Comparison of ENCODE assay signal across 8 cellular contexts in the genomic region with DNA sequence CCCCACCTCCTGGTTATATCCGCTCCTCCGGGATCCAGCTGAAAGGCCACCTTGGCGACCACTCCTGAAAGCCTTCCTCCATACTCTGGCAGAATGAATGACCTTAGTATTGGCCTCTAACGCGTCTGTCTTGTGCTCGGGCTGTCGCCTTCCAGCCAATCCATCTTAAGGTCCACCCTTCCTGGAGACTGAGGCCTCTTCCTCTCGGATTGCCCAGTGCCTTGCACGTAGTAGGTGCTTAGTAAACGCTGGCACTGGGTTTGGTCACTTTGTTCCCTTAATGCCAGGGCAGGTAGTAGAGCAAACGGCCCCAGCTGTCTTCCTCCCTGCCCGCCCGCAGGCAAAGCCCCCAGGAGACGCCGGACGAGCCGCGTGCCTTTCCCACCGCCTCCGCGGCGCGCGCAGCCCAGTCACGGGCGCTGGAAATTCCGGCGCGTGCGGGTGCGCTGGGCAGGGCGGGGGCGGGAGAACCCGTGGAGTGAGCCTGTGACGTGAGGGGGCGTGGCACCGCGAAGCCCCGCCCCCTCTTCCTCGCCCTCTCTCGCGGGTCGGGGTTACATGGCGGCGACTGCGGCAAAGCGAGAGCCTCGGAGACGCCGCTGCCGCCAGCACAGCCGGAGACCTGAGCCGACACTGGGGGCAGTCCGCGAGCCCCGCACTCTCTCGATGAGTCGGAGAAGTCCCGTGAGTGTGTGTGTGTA. TPM values are rescaled to one million over a fixed set of nuclear protein-coding genes. Genes with fewer than 3 reads are reported as not detected.
DNase-seq lines count a peak whose midpoint lies in the region; ATAC-seq and TF ChIP-seq lines count a peak whose summit lies in the region.

TSS of gene MAPK6 (plus strand) at position 527 of the 701 bp plus-strand sequence. CDS start 27,242 bp downstream, outside the sequence.

- DNase-seq in GM19240 (ENCODE audit: insufficient read length, low spot score) (peak; percentile 98), NCI-H748 (lab: John Stamatoyannopoulos, UW; ENCODE audit: unreplicated experiment) (peak; percentile 85), dermis blood vessel endothelial cell (peak; percentile 96), right lobe of liver (peak; percentile 94 to 95 (median 95))
- peak; percentile 92 to 94 for DNase-seq in activated CD4-positive, alpha-beta T cell treated with anti-CD3 and anti-CD28 coated beads, Interleukin-2, amount 50 U/mL, for 4 hours
- DNase-seq in stimulated activated CD4-positive, alpha-beta T cell treated with anti-CD3 and anti-CD28 coated beads, Interleukin-4, amount 100 ng/mL, for 24 hours: peak; percentile 94

- peaks cover 30 to 75% (median 39%) of the 10 kb centered on the region in 10 experiments for H3K4me1 ChIP-seq in BLaER1 treated with 17β-estradiol and CSF1 and Interleukin-3, amounts not matched to agents 10 nM and 100 nM
- peaks cover 0 to 16% (median 3%) of the 10 kb centered on the region in 4 donors for H3K4me1 ChIP-seq in right lobe of liver

- peaks cover 0 to 7% (median under 1%) of the 10 kb centered on the region in 11 experiments; a peak in 8 of 22 replicates for H3K36me3 ChIP-seq in BLaER1 treated with 17β-estradiol and CSF1 and Interleukin-3, amounts not matched to agents 10 nM and 100 nM
- no peaks in the 10 kb centered on the region for H3K36me3 ChIP-seq in right lobe of liver

- H4K20me1 ChIP-seq in BLaER1 treated with 17β-estradiol and CSF1 and Interleukin-3, amounts not matched to agents 10 nM and 100 nM: peaks cover 18 to 44% (median 38%) of the 10 kb centered on the region in 11 experiments; a peak in 20 of 22 replicates

- peak within 1 kb of the TSS; percentile 64 to 95 (median 81) for H3K4me3 ChIP-seq in BLaER1 treated with 17β-estradiol and CSF1 and Interleukin-3, amounts not matched to agents 10 nM and 100 nM
- peak within 1 kb of the TSS; percentile 59 to 70 (median 63) for H3K4me3 ChIP-seq in right lobe of liver

- no peak for TF ChIP-seq CTCF in right lobe of liver (IDR thresholded peaks at IDR 0.05)

- 3% methylated on average over 10 of the region's 59 CpGs for WGBS in right lobe of liver (ENCODE audit: insufficient coverage, low coverage, low lambda C conversion rate, missing lambda C conversion rate)

- H3K9me3 ChIP-seq in BLaER1 treated with 17β-estradiol and CSF1 and Interleukin-3, amounts not matched to agents 10 nM and 100 nM (replicated peaks in 1 of 11): peaks cover 0 to 5% (median 0%) of the 10 kb centered on the region in 11 experiments; a peak in 1 of 22 replicates
- no peaks in the 10 kb centered on the region for H3K9me3 ChIP-seq in right lobe of liver

- no peaks in the 10 kb centered on the region for H3K27me3 ChIP-seq in BLaER1 treated with 17β-estradiol and CSF1 and Interleukin-3, amounts not matched to agents 10 nM and 100 nM
- H3K27me3 ChIP-seq in right lobe of liver: no peaks in the 10 kb centered on the region

- H3K27ac ChIP-seq in BLaER1 treated with 17β-estradiol and CSF1 and Interleukin-3, amounts not matched to agents 10 nM and 100 nM: peak within 1 kb of the TSS; percentile 95 to 100 (median 98)
- H3K27ac ChIP-seq in right lobe of liver: peak within 1 kb of the TSS; percentile 95 to 97 (median 96)

- H3K4me2 ChIP-seq in BLaER1 treated with 17β-estradiol and CSF1 and Interleukin-3, amounts not matched to agents 10 nM and 100 nM: peak within 1 kb of the TSS; percentile 80 to 93 (median 87)

- peak; percentile 43 for ATAC-seq in HG03457 (IDR thresholded peaks at IDR 0.05; ENCODE audit: unreplicated experiment)
- ATAC-seq in right lobe of liver: peak; percentile 81 to 89 (median 84)

- intact Hi-C loops in right lobe of liver (cut with DNase I): no loop called here

- TF ChIP-seq POLR2A in right lobe of liver (IDR thresholded peaks at IDR 0.05): peak; percentile 93

- H3K9ac ChIP-seq in BLaER1 treated with 17β-estradiol and CSF1 and Interleukin-3, amounts not matched to agents 10 nM and 100 nM: peak within 1 kb of the TSS; percentile 93 to 100 (median 98)

RNA-seq across cellular contexts. Expression of gene MAPK6, which starts in this region (rescaled TPM):
- total RNA-seq in dermis blood vessel endothelial cell: 41.5 and 59.5 TPM in 2 replicates
- total RNA-seq in right lobe of liver: 10 to 100 TPM; 15.8 to 35.8 (median 22.3) TPM

Comparison
In these comparisons a context has a peak if more than half of its experiments do, and no peak if none do; other contexts are left out.
1. Peak in every context shown above with its lines: DNase-seq, ATAC-seq, H3K4me3 ChIP-seq and H3K27ac ChIP-seq.